32 cellular contexts compared by ENCODE assay signal in the genomic region with DNA sequence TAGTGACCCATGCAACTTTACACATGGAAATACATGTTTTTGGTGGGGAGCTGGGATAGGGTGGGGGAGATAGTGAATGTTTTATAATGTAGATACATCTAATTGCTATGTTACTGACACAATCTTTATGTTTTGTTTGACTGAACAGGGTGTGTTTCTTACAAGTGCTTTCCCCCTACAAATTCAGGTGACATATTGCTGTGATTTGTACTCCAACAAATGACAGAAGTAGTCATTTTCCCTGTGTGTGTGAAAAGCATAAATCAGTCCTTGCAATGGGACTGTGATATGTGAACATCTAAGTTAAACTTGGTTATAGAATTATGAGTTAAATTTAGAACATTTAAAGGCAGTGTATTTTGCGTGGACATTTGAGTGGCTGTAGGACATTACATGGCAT. TPM values are rescaled to one million over a fixed set of nuclear protein-coding genes. Genes with fewer than 3 reads are reported as not detected.
"Had no signal": no experiment of that assay in that cellular context is flagged by ENCODE, and none has a peak within 500 bp of the region (broad histone marks: within the 10 kb centered on the region; RNA-seq: fewer than 3 reads in every experiment).

No MANE protein-coding gene starts in this region.

- H3K4me3 ChIP-seq: stomach, suprapubic skin, testis, thoracic aorta, thyroid gland, tibial artery, tibial nerve, transverse colon, upper lobe of left lung, upper lobe of right lung, uterus, vagina had no signal

- H3K36me3 Mint-ChIP-seq: stimulated activated effector memory CD8-positive, alpha-beta T cell treated with anti-CD3 and anti-CD28 coated beads, Interleukin-12 subunit alpha, Interleukin-12 subunit beta, amount 100 ng/mL, for 72 hours; stimulated activated memory B cell treated with anti-CD40 and anti-IgM and Interleukin-4, amounts not matched to agents 10 μg/mL and 1 μg/mL and 100 μg/mL, for 72 hours; stimulated activated naive B cell treated with anti-CD40 and anti-IgM and Interleukin-4, amounts not matched to agents 10 μg/mL and 1 μg/mL and 100 μg/mL, for 72 hours; type B pancreatic cell had no signal

- H3K4me3 Mint-ChIP-seq: stimulated activated effector memory CD8-positive, alpha-beta T cell treated with anti-CD3 and anti-CD28 coated beads, Interleukin-12 subunit alpha, Interleukin-12 subunit beta, amount 100 ng/mL, for 72 hours; stimulated activated memory B cell treated with anti-CD40 and anti-IgM and Interleukin-4, amounts not matched to agents 10 μg/mL and 1 μg/mL and 100 μg/mL, for 72 hours; stimulated activated naive B cell treated with anti-CD40 and anti-IgM and Interleukin-4, amounts not matched to agents 10 μg/mL and 1 μg/mL and 100 μg/mL, for 72 hours; stimulated activated naive CD8-positive, alpha-beta T cell treated with anti-CD3 and anti-CD28 coated beads, Interleukin-15, amount 100 ng/mL, for 72 hours; stimulated activated naive CD8-positive, alpha-beta T cell treated with anti-CD3 and anti-CD28 coated beads, Interleukin-15, Interleukin-2, amounts not matched to agents 100 ng/mL and 50 ng/mL, for 24 hours; type B pancreatic cell had no signal

- H3K27ac ChIP-seq: stomach, suprapubic skin, testis, thoracic aorta, thyroid gland, tibial artery, tibial nerve, transverse colon, upper lobe of left lung, upper lobe of right lung, uterus, vagina had no signal

- H3K9me3 Mint-ChIP-seq: stimulated activated effector memory CD8-positive, alpha-beta T cell treated with anti-CD3 and anti-CD28 coated beads, Interleukin-12 subunit alpha, Interleukin-12 subunit beta, amount 100 ng/mL, for 72 hours; stimulated activated memory B cell treated with anti-CD40 and anti-IgM and Interleukin-4, amounts not matched to agents 10 μg/mL and 1 μg/mL and 100 μg/mL, for 72 hours; stimulated activated naive CD8-positive, alpha-beta T cell treated with anti-CD3 and anti-CD28 coated beads, Interleukin-15, amount 100 ng/mL, for 72 hours; stimulated activated naive CD8-positive, alpha-beta T cell treated with anti-CD3 and anti-CD28 coated beads, Interleukin-15, Interleukin-2, amounts not matched to agents 100 ng/mL and 50 ng/mL, for 24 hours; type B pancreatic cell had no signal

- H3K4me1 Mint-ChIP-seq: stimulated activated effector memory CD8-positive, alpha-beta T cell treated with anti-CD3 and anti-CD28 coated beads, Interleukin-12 subunit alpha, Interleukin-12 subunit beta, amount 100 ng/mL, for 72 hours; stimulated activated memory B cell treated with anti-CD40 and anti-IgM and Interleukin-4, amounts not matched to agents 10 μg/mL and 1 μg/mL and 100 μg/mL, for 72 hours; stimulated activated naive B cell treated with anti-CD40 and anti-IgM and Interleukin-4, amounts not matched to agents 10 μg/mL and 1 μg/mL and 100 μg/mL, for 72 hours; stimulated activated naive CD8-positive, alpha-beta T cell treated with anti-CD3 and anti-CD28 coated beads, Interleukin-15, amount 100 ng/mL, for 72 hours had no signal

- DNase-seq: stimulated activated CD4-positive, alpha-beta T cell treated with anti-CD3 and anti-CD28 coated beads, Interleukin-2, amount 100 ng/mL, for 48 hours; stimulated activated CD4-positive, alpha-beta T cell treated with anti-CD3 and anti-CD28 coated beads, Interleukin-4, amount 100 ng/mL, for 1 hour; stimulated activated CD4-positive, alpha-beta T cell treated with anti-CD3 and anti-CD28 coated beads, Interleukin-4, amount 100 ng/mL, for 24 hours; stimulated activated CD4-positive, alpha-beta T cell treated with anti-CD3 and anti-CD28 coated beads, Interleukin-4, amount 100 ng/mL, for 4 hours; stimulated activated CD8-positive, alpha-beta memory T cell treated with anti-CD3 and anti-CD28 coated beads, Interleukin-4, amount 100 ng/mL, for 48 hours; stimulated activated naive B cell treated with anti-CD40 and anti-IgM and Interleukin-4, amounts not matched to agents 10 μg/mL and 1 μg/mL and 100 μg/mL, for 72 hours; stimulated activated naive CD4-positive, alpha-beta T cell; stimulated activated naive CD4-positive, alpha-beta T cell treated with Interleukin-2 at 50 U/mL for 16 hours; stimulated activated naive CD8-positive, alpha-beta T cell treated with anti-CD3 and anti-CD28 coated beads, Interleukin-15, amount 100 ng/mL, for 72 hours; stimulated activated naive CD8-positive, alpha-beta T cell treated with anti-CD3 and anti-CD28 coated beads, Interleukin-15, Interleukin-2, amounts not matched to agents 100 U/mL and 50 U/mL, for 24 hours; stomach; substantia nigra; testis; thyroid gland; tibial artery; transverse colon; trophoblast cell; upper lobe of left lung; upper lobe of right lung; uterus had no signal

- H3K27me3 ChIP-seq: stomach, suprapubic skin, testis, thyroid gland, tibial artery, tibial nerve, transverse colon, upper lobe of left lung, upper lobe of right lung, uterus, vagina had no signal

- H3K27ac Mint-ChIP-seq: stimulated activated effector memory CD8-positive, alpha-beta T cell treated with anti-CD3 and anti-CD28 coated beads, Interleukin-12 subunit alpha, Interleukin-12 subunit beta, amount 100 ng/mL, for 72 hours; stimulated activated memory B cell treated with anti-CD40 and anti-IgM and Interleukin-4, amounts not matched to agents 10 μg/mL and 1 μg/mL and 100 μg/mL, for 72 hours; stimulated activated naive B cell treated with anti-CD40 and anti-IgM and Interleukin-4, amounts not matched to agents 10 μg/mL and 1 μg/mL and 100 μg/mL, for 72 hours; stimulated activated naive CD8-positive, alpha-beta T cell treated with anti-CD3 and anti-CD28 coated beads, Interleukin-15, amount 100 ng/mL, for 72 hours; stimulated activated naive CD8-positive, alpha-beta T cell treated with anti-CD3 and anti-CD28 coated beads, Interleukin-15, Interleukin-2, amounts not matched to agents 100 ng/mL and 50 ng/mL, for 24 hours; type B pancreatic cell had no signal

- H3K9me3 ChIP-seq: stomach, suprapubic skin, testis, thoracic aorta, thyroid gland, tibial artery, tibial nerve, transverse colon, upper lobe of left lung, upper lobe of right lung, uterus, vagina had no signal

- H3K27me3 Mint-ChIP-seq: stimulated activated memory B cell treated with anti-CD40 and anti-IgM and Interleukin-4, amounts not matched to agents 10 μg/mL and 1 μg/mL and 100 μg/mL, for 72 hours; stimulated activated naive B cell treated with anti-CD40 and anti-IgM and Interleukin-4, amounts not matched to agents 10 μg/mL and 1 μg/mL and 100 μg/mL, for 72 hours; stimulated activated naive CD8-positive, alpha-beta T cell treated with anti-CD3 and anti-CD28 coated beads, Interleukin-15, amount 100 ng/mL, for 72 hours had no signal

- H3K36me3 ChIP-seq: stomach, suprapubic skin, thoracic aorta, thyroid gland, tibial artery, tibial nerve, transverse colon, upper lobe of left lung, upper lobe of right lung, uterus, vagina had no signal

RNA-seq across cellular contexts. Expression of a gene that starts 27.3 kb away (rescaled TPM):
- total RNA-seq: stomach, subcutaneous adipose tissue, suprapubic skin, temporal lobe, testis, thoracic aorta, thyroid gland, tibial nerve, transverse colon, upper lobe of left lung, upper lobe of right lung, ureter, urinary bladder, uterus, vagina had no signal
- polyA plus RNA-seq: stomach, urinary bladder had no signal
